Comparison of ENCODE assay signal across 10 cellular contexts in the genomic region with DNA sequence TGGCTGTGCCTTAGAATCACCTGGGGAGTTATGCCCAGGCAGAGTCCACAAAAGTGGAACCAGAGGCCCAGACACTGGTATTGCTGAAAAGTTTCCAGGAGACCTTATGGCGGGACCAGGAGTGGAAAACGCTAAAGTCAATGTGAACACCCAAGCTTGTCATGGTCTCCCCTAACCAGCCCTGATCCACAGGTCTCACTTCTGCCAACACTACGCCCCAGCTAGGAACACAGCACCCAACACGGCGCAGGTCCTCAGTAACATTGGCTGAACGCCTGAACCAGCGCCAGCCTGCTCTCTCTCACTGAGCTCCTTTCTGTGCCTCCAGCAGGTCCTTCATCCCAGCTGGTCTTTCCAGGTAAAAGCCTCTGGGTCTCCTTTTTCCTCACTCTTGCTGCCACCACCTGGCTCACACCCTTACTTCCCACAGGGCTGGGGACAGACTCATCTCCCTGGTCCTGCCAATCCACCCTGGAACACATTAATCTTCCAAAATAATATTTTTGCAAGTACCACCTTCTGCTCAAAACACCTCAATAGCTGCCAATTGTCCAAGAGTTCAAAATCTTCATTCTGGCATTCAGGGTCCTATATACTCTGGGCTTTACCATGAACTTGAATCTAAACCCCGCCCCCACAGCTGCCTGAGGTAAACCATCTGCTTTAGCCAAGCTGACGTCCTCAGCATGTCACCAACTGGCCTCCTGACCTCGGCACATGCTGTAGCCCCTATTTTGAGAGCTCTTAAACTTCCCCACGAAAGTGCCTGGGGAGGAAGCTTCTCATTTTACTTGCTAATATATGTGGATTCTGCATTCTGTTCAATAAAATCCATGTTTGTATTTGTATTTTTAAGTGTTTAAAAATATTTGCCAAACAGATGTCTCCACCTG. TPM values are rescaled to one million over a fixed set of nuclear protein-coding genes. Genes with fewer than 3 reads are reported as not detected.
DNase-seq lines count a peak whose midpoint lies in the region; TF ChIP-seq lines count a peak whose summit lies in the region.
"Had no signal": no experiment of that assay in that cellular context is flagged by ENCODE, and none has a peak within 500 bp of the region (broad histone marks: within the 10 kb centered on the region; RNA-seq: fewer than 3 reads in every experiment).

No MANE protein-coding gene starts in this region.

- H3K79me2 ChIP-seq in neural progenitor cell (ENCODE audit: low read depth) (no peaks in the 10 kb centered on the region), trophoblast cell (ENCODE audit: control insufficient read depth, insufficient read depth, low read length, poor library complexity) (no peaks in the 10 kb centered on the region)

- no peaks in the 10 kb centered on the region for H3K79me1 ChIP-seq in trophoblast cell (ENCODE audit: low read length)

- POLR2A ChIA-PET in HEK293T (lab: Yijun Ruan, JAX), result no interaction called here

- no peak overlapping the region for H2BK120ac ChIP-seq in trophoblast cell (ENCODE audit: insufficient read depth, low read length, poor library complexity)

- H2AFZ ChIP-seq in neural progenitor cell (replicated peaks) (no peak overlapping the region), trophoblast cell (ENCODE audit: insufficient read depth, low read length, poor library complexity) (no peak overlapping the region)

- H4K12ac ChIP-seq in trophoblast cell (ENCODE audit: low read depth, low read length), result no peak overlapping the region

- H4K91ac ChIP-seq in trophoblast cell (ENCODE audit: low read depth, low read length), result no peak overlapping the region

- H3K9me3 ChIP-seq in neural progenitor cell (ENCODE audit: low read depth) (no peaks in the 10 kb centered on the region), trophoblast cell (ENCODE audit: insufficient read depth, low read depth, low read length) (no peaks in the 10 kb centered on the region)

- H2BK12ac ChIP-seq in trophoblast cell (ENCODE audit: low read length), result no peak overlapping the region

- no peak overlapping the region for H3K4me3 Mint-ChIP-seq in neural progenitor cell

- peaks cover 13% of the 10 kb centered on the region for H3K36me3 Mint-ChIP-seq in neural progenitor cell

- H3K14ac ChIP-seq in trophoblast cell (ENCODE audit: low read length), result no peak overlapping the region

- H2AK5ac ChIP-seq in trophoblast cell (ENCODE audit: low read length), result no peak overlapping the region

- peaks cover 11% of the 10 kb centered on the region for H3K4me1 Mint-ChIP-seq in neural progenitor cell

- CTCF ChIA-PET in HEK293T (lab: Yijun Ruan, JAX), result no interaction called here

- H3K9ac ChIP-seq in neural progenitor cell, result no peak overlapping the region
- H3K9ac ChIP-seq in trophoblast cell (ENCODE audit: low read length), result no peak overlapping the region

- no peaks in the 10 kb centered on the region for H3K4me1 ChIP-seq in neural progenitor cell
- H3K4me1 ChIP-seq in trophoblast cell (ENCODE audit: control insufficient read depth in 1 of 2, insufficient read depth in 2 of 2, low read length in 2 of 2), result no peaks in the 10 kb centered on the region

- H3K27ac Mint-ChIP-seq in neural progenitor cell, result peak overlapping the region; percentile 35

- peaks cover 3% of the 10 kb centered on the region for H3K27me3 Mint-ChIP-seq in neural progenitor cell (ENCODE audit: insufficient read depth, low read depth)

- H3K27ac ChIP-seq in neural progenitor cell (no peak overlapping the region), trophoblast cell (ENCODE audit: low read depth, low read length) (no peak overlapping the region)

- no peak overlapping the region for H4K8ac ChIP-seq in trophoblast cell (ENCODE audit: low read depth, low read length)

- H3K36me3 ChIP-seq in neural progenitor cell, result no peaks in the 10 kb centered on the region
- H3K36me3 ChIP-seq in trophoblast cell (ENCODE audit: control insufficient read depth in 1 of 2, insufficient read depth in 2 of 2, low read length in 2 of 2), result no peaks in the 10 kb centered on the region

- TF ChIP-seq CTCF in neural progenitor cell (IDR thresholded peaks at IDR 0.05), result no peak

- no CpG with 5 or more reads among the region's 11 CpGs for WGBS in trophoblast cell (ENCODE audit: extremely low coverage, insufficient coverage, insufficient read length)

- no peak overlapping the region for H3K18ac ChIP-seq in trophoblast cell (ENCODE audit: low read length)

- peak; percentile 85 for DNase-seq in MV-4-11 (lab: John Stamatoyannopoulos, UW)
- peak; percentile 80 for DNase-seq in SHP77 treated with DMSO at 0.1 percent for 48 hours (lab: John Stamatoyannopoulos, UW)
- DNase-seq in neural progenitor cell (ENCODE audit: low spot score), result no peak
- no peak for DNase-seq in HEK293T (ENCODE audit: extremely low spot score)
- DNase-seq in DMS79 treated with DMSO at 0.1 percent for 48 hours (lab: John Stamatoyannopoulos, UW), result no peak
- no peak for DNase-seq in trophoblast cell
- DNase-seq: activated CD4-positive, alpha-beta T cell treated with anti-CD3 and anti-CD28 coated beads, Interleukin-2, amount 50 U/mL, for 4 hours; activated naive CD4-positive, alpha-beta T cell treated with Interleukin-2 at 50 U/mL for 16 hours; NCI-H2227 treated with DMSO at 0.1 percent for 48 hours had no signal

- H3K4me3 ChIP-seq in GM08714 (ENCODE audit: low read length), result peak overlapping the region; percentile 35; the same call in 1 of the 2 replicates
- no peak overlapping the region for H3K4me3 ChIP-seq in neural progenitor cell
- H3K4me3 ChIP-seq in trophoblast cell (ENCODE audit: low read depth, low read length), result no peak overlapping the region

- H3F3A ChIP-seq in neural progenitor cell (ENCODE audit: low read depth), result no peaks in the 10 kb centered on the region

- H3K4ac ChIP-seq in trophoblast cell (ENCODE audit: low read depth, low read length), result no peak overlapping the region

- no peak overlapping the region for H3K4me2 ChIP-seq in neural progenitor cell
- H3K4me2 ChIP-seq in trophoblast cell (ENCODE audit: low read length), result no peak overlapping the region

- no peak overlapping the region for H3K23ac ChIP-seq in trophoblast cell (ENCODE audit: low read length)

- H3K9me3 Mint-ChIP-seq in neural progenitor cell, result peaks cover 2% of the 10 kb centered on the region

- H4K20me1 ChIP-seq in neural progenitor cell (ENCODE audit: low read depth), result no peaks in the 10 kb centered on the region

- H3K27me3 ChIP-seq in neural progenitor cell (no peaks in the 10 kb centered on the region), trophoblast cell (ENCODE audit: insufficient read depth, low read length) (no peaks in the 10 kb centered on the region)

- H2BK5ac ChIP-seq in trophoblast cell (ENCODE audit: low read depth, low read length, poor library complexity), result no peak overlapping the region

TF ChIP-seq in HEK293T, 16 proteins besides CTCF, POLR2A, EP300 and RAD21:
- TF ChIP-seq, protein P1, sequence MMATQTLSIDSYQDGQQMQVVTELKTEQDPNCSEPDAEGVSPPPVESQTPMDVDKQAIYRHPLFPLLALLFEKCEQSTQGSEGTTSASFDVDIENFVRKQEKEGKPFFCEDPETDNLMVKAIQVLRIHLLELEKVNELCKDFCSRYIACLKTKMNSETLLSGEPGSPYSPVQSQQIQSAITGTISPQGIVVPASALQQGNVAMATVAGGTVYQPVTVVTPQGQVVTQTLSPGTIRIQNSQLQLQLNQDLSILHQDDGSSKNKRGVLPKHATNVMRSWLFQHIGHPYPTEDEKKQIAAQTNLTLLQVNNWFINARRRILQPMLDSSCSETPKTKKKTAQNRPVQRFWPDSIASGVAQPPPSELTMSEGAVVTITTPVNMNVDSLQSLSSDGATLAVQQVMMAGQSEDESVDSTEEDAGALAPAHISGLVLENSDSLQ (IDR thresholded peaks at IDR 0.05), result no peak
- TF ChIP-seq TARDBP (IDR thresholded peaks at IDR 0.05) (no peak), CTBP1 (IDR thresholded peaks at IDR 0.05; ENCODE audit: borderline replicate concordance) (no peak), L3MBTL2 (conservative IDR thresholded peaks at IDR 0.05) (no peak), ELF4 (IDR thresholded peaks at IDR 0.05) (no peak), LEF1 (IDR thresholded peaks at IDR 0.05; ENCODE audit: borderline replicate concordance) (no peak), ZNF384 (IDR thresholded peaks at IDR 0.05) (no peak), FOXM1 (IDR thresholded peaks at IDR 0.05; ENCODE audit: borderline replicate concordance) (no peak), FOXK2 (IDR thresholded peaks at IDR 0.05) (no peak), SP1 (IDR thresholded peaks at IDR 0.05) (no peak), FOXA1 (IDR thresholded peaks at IDR 0.05) (no peak), BHLHE40 (IDR thresholded peaks at IDR 0.05; ENCODE audit: borderline replicate concordance) (no peak), HDGF (IDR thresholded peaks at IDR 0.05; ENCODE audit: borderline replicate concordance) (no peak), NFRKB (IDR thresholded peaks at IDR 0.05) (no peak)

RNA-seq across cellular contexts. Expression of gene ADCY3, which starts 34.6 kb away (rescaled TPM):
- 25.3 and 28.9 TPM in 2 replicates for total RNA-seq in neural progenitor cell (ENCODE audit: low replicate concordance)
- 3.9 and 4.6 TPM in 2 replicates for polyA plus RNA-seq in trophoblast cell (2013)

Comparison
In these comparisons a context has a peak if more than half of its experiments do, and no peak if none do; other contexts are left out.
1. DNase-seq: peak in MV-4-11 (single experiment) and SHP77 treated with DMSO at 0.1 percent for 48 hours (single experiment); none in neural progenitor cell (single experiment), HEK293T (single experiment), DMS79 treated with DMSO at 0.1 percent for 48 hours (single experiment) and trophoblast cell (0 of 2).